Comparison of ENCODE assay signal across 8 cellular contexts in the genomic region with DNA sequence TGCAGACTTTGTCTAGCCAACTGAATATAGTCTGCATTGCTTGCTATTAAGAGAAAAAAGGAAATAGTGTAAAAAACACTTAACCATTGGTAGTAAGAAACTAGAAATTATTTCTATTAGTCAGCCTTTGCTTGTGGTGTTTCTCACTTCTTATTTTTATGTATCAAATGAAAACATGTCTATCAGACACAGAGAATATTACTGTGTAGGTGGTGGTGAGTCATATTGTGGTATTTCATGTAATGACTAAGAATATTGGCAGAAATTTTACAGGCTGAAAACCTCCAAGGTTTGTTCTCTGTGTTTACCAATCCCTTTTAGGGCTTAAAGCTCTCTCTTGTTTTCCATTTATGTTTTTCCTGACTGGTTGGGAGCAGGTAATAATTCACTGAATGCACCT.
A peak's percentile ranks its signal among the peaks of the same experiment; 100 is the strongest.
DNase-seq lines count a peak whose midpoint lies in the region; ATAC-seq lines count a peak whose summit lies in the region.

No MANE protein-coding gene starts in this region.

- ATAC-seq in Right ventricle myocardium inferior (peak; percentile 44), HG03025 (IDR thresholded peaks at IDR 0.05; ENCODE audit: low FRiP score, unreplicated experiment) (peak; percentile 89)

- intact Hi-C loops in Right ventricle myocardium inferior (cut with DNase I) (no loop called here), cardiac septum (cut with DNase I) (loop anchor here (2.0 kb wide), 1 partner anchor 17 kb away; no protein-coding TSS in a partner anchor)

- DNase-seq in Right ventricle myocardium inferior (ENCODE audit: missing footprints) (no peak), cardiac septum (ENCODE audit: low spot score) (no peak), RKO (ENCODE audit: low spot score) (peak; percentile 89), fibroblast of peridontal ligament (ENCODE audit: extremely low read depth) (peak; percentile 81), stromal cell of bone marrow (ENCODE audit: low read depth) (peak; percentile 76)
- no peak for DNase-seq in stimulated activated CD4-positive, alpha-beta T cell treated with anti-CD3 and anti-CD28 coated beads, Interleukin-4, amount 100 ng/mL, for 4 hours
- no peak for DNase-seq in activated CD4-positive, CD25-positive, alpha-beta regulatory T cell (lab: John Stamatoyannopoulos, UW)

Comparison
In these comparisons a context has a peak if more than half of its experiments do, and no peak if none do; other contexts are left out.
1. DNase-seq: peak in RKO (single experiment), fibroblast of peridontal ligament (single experiment) and stromal cell of bone marrow (single experiment); none in Right ventricle myocardium inferior (single experiment), cardiac septum (single experiment), stimulated activated CD4-positive, alpha-beta T cell treated with anti-CD3 and anti-CD28 coated beads, Interleukin-4, amount 100 ng/mL, for 4 hours (0 of 2) and activated CD4-positive, CD25-positive, alpha-beta regulatory T cell (0 of 4).